In genomic region chr2:62660087-62660486, GRCh38 we compare ENCODE assay signal across 10 cellular contexts. TPM values are rescaled to one million over a fixed set of nuclear protein-coding genes. Genes with fewer than 3 reads are reported as not detected.
DNase-seq lines count a peak whose midpoint lies in the region; ATAC-seq and TF ChIP-seq lines count a peak whose summit lies in the region.
"Had no signal": no experiment of that assay in that cellular context is flagged by ENCODE, and none has a peak within 500 bp of the region (broad histone marks: within the 10 kb centered on the region; RNA-seq: fewer than 3 reads in every experiment).

No MANE protein-coding gene starts in this region.

- POLR2A ChIA-PET in CD4-positive, alpha-beta memory T cell (lab: Charles Lee; ENCODE audit: partially characterized antibody): no interaction called here

- H3K4me1 Mint-ChIP-seq in CD4-positive, alpha-beta memory T cell: peaks cover 0 to 4% (median 3%) of the 10 kb centered on the region in 4 donors

- H3K4me3 ChIP-seq in CD4-positive, alpha-beta memory T cell (ENCODE audit: low read length in 2 of 2): no peak overlapping the region
- H3K4me3 ChIP-seq in duodenal mucosa (ENCODE audit: low read depth in 1 of 2, low read length in 2 of 2): peak overlapping the region; percentile 7 to 29

- peaks cover 0 to 6% of the 10 kb centered on the region in 2 donors for H3K27me3 Mint-ChIP-seq in CD4-positive, alpha-beta memory T cell

- H3K4me1 ChIP-seq in CD4-positive, alpha-beta memory T cell (ENCODE audit: insufficient read depth, low read length): no peaks in the 10 kb centered on the region
- H3K4me1 ChIP-seq in duodenal mucosa (ENCODE audit: control insufficient read depth in 1 of 2, insufficient read depth in 2 of 2, low read length in 2 of 2): peaks cover 0 to 5% of the 10 kb centered on the region in 2 donors

- no peaks in the 10 kb centered on the region for H3K36me3 ChIP-seq in CD4-positive, alpha-beta memory T cell (ENCODE audit: insufficient read depth, low read length)
- no peaks in the 10 kb centered on the region for H3K36me3 ChIP-seq in duodenal mucosa (ENCODE audit: control insufficient read depth in 1 of 2, insufficient read depth in 2 of 2, low read length in 2 of 2)
- H3K36me3 ChIP-seq: upper lobe of left lung had no signal

- CTCF ChIA-PET in CD4-positive, alpha-beta memory T cell (lab: Charles Lee; ENCODE audit: partially characterized antibody): no interaction called here

- intact Hi-C loops in CD4-positive, alpha-beta memory T cell (cut with micrococcal nuclease): no loop called here

- no peak overlapping the region for H3K27ac Mint-ChIP-seq in CD4-positive, alpha-beta memory T cell

- H3K27me3 ChIP-seq in CD4-positive, alpha-beta memory T cell (ENCODE audit: insufficient read depth, low read length): no peaks in the 10 kb centered on the region
- H3K27me3 ChIP-seq in duodenal mucosa (ENCODE audit: control insufficient read depth in 1 of 2, insufficient read depth in 2 of 2, low read length in 2 of 2): no peaks in the 10 kb centered on the region
- H3K27me3 ChIP-seq: upper lobe of left lung had no signal

- no peaks in the 10 kb centered on the region for H3K36me3 Mint-ChIP-seq in CD4-positive, alpha-beta memory T cell

- H3K27ac ChIP-seq in CD4-positive, alpha-beta memory T cell (ENCODE audit: low read depth, low read length): no peak overlapping the region
- H3K27ac ChIP-seq in duodenal mucosa (ENCODE audit: low read depth, low read length): no peak overlapping the region
- H3K27ac ChIP-seq: upper lobe of left lung had no signal

- peak overlapping the region in 5 of 8 donors; percentile 9 to 58 (median 50) for H3K4me3 Mint-ChIP-seq in CD4-positive, alpha-beta memory T cell

- H3K9me3 ChIP-seq in CD4-positive, alpha-beta memory T cell (ENCODE audit: control insufficient read depth in 1 of 2, low read length in 2 of 2): no peaks in the 10 kb centered on the region
- H3K9me3 ChIP-seq in duodenal mucosa (ENCODE audit: control insufficient read depth in 1 of 2, low read length in 2 of 2): no peaks in the 10 kb centered on the region
- H3K9me3 ChIP-seq: upper lobe of left lung had no signal

- DNase-seq in CD4-positive, alpha-beta memory T cell: no peak
- DNase-seq in GM20000 (ENCODE audit: low spot score): peak; percentile 49
- DNase-seq in DMS53 treated with DMSO at 0.1 percent for 48 hours (lab: John Stamatoyannopoulos, UW; ENCODE audit: unreplicated experiment): no peak
- no peak for DNase-seq in stimulated activated naive CD8-positive, alpha-beta T cell treated with anti-CD3 and anti-CD28 coated beads, Interleukin-15, Interleukin-2, amounts not matched to agents 100 U/mL and 50 U/mL, for 24 hours
- no peak for DNase-seq in ureter (ENCODE audit: low spot score)
- DNase-seq in LoVo (ENCODE audit: low spot score): no peak
- DNase-seq: right cardiac atrium, upper lobe of left lung had no signal

- no peak for TF ChIP-seq CTCF in GM20000 (IDR thresholded peaks at IDR 0.05; ENCODE audit: extremely low read depth, missing control alignments)

- peak; percentile 60 for ATAC-seq in HG03103 (IDR thresholded peaks at IDR 0.05; ENCODE audit: low read depth, unreplicated experiment)
- no peak for ATAC-seq in stimulated activated naive CD8-positive, alpha-beta T cell treated with anti-CD3 and anti-CD28 coated beads, Interleukin-15, Interleukin-2, amounts not matched to agents 100 U/mL and 50 U/mL, for 24 hours
- ATAC-seq: right cardiac atrium had no signal

- no peaks in the 10 kb centered on the region for H3K9me3 Mint-ChIP-seq in CD4-positive, alpha-beta memory T cell

- no peak overlapping the region for H3K9ac ChIP-seq in duodenal mucosa (ENCODE audit: low read depth in 1 of 2, low read length in 2 of 2)

RNA-seq across cellular contexts. Expression of gene EHBP1, which starts 45.4 kb away (rescaled TPM):
- 10 to 100 TPM; 26.8 to 31.9 TPM for total RNA-seq in CD4-positive, alpha-beta memory T cell
- polyA plus RNA-seq in CD4-positive, alpha-beta memory T cell: 10 to 100 TPM in 1 of 2 donors, 1 to 10 TPM in 1; 9.2 to 15.2 TPM
- total RNA-seq in ureter: 62.2 TPM

Comparison
In these comparisons a context has a peak if more than half of its experiments do, and no peak if none do; other contexts are left out.
1. H3K4me3 ChIP-seq: peak in duodenal mucosa (2 of 2); none in CD4-positive, alpha-beta memory T cell (0 of 2).